ENCODE assay signal across 8 cellular contexts in genomic region chr1:200668514-200669313, GRCh38. TPM values are rescaled to one million over a fixed set of nuclear protein-coding genes. Genes with fewer than 3 reads are reported as not detected.
A peak's percentile ranks its signal among the peaks of the same experiment; 100 is the strongest.
DNase-seq lines count a peak whose midpoint lies in the region; ATAC-seq and TF ChIP-seq lines count a peak whose summit lies in the region.

No MANE protein-coding gene starts in this region.

- H3K27ac ChIP-seq in esophagus squamous epithelium (peak overlapping the region; percentile 97 to 100 (median 98)), psoas muscle (peak overlapping the region; percentile 100)

- TF ChIP-seq CTCF in esophagus squamous epithelium (IDR thresholded peaks at IDR 0.05) (no peak), psoas muscle (IDR thresholded peaks at IDR 0.05) (no peak)

- H3K27me3 ChIP-seq in esophagus squamous epithelium (no peaks in the 10 kb centered on the region), psoas muscle (ENCODE audit: insufficient read depth in 3 of 3, low read length in 2 of 3) (no peaks in the 10 kb centered on the region)

- no peaks in the 10 kb centered on the region for H3K9me3 ChIP-seq in esophagus squamous epithelium
- no peaks in the 10 kb centered on the region for H3K9me3 ChIP-seq in psoas muscle

- TF ChIP-seq POLR2A in esophagus squamous epithelium (IDR thresholded peaks at IDR 0.05) = no peak

- DNase-seq in RKO (ENCODE audit: low spot score) (peak; percentile 39), esophagus squamous epithelium (lab: John Stamatoyannopoulos, UW) (no peak), psoas muscle (no peak), NCI-H1092 treated with DMSO at 0.1 percent for 48 hours (lab: John Stamatoyannopoulos, UW) (no peak), COR-L47 (lab: John Stamatoyannopoulos, UW) (no peak), NCI-H187 treated with DMSO at 0.1 percent for 48 hours (lab: John Stamatoyannopoulos, UW) (no peak)

- intact Hi-C loops in esophagus squamous epithelium (cut with DNase I) = loop anchor here (10.0 kb wide), 1 partner anchor 66 kb away; the partner anchor contains the start of gene CAMSAP2
- intact Hi-C loops in psoas muscle (cut with DNase I) = loop anchor here (2.0 to 5.0 kb wide), 2 partner anchors 48 to 134 kb away; partner anchors contain the start of gene KIF14 (in 1 of the 2)

- WGBS in esophagus squamous epithelium, 2 donors = 30 to 34% methylated on average over 7 of the region's 7 CpGs
- 33 to 40% (median 33%) methylated on average over 7 of the region's 7 CpGs for WGBS in psoas muscle, 3 donors

- H3K4me3 ChIP-seq in GM08714 (ENCODE audit: low read length) (peak overlapping the region; percentile 87), esophagus squamous epithelium (peak overlapping the region; percentile 55 to 98 (median 84)), psoas muscle (peak overlapping the region; percentile 97)

- ATAC-seq in psoas muscle = no peak
- ATAC-seq in GM21576 (IDR thresholded peaks at IDR 0.05; ENCODE audit: unreplicated experiment) = no peak

- H3K4me1 ChIP-seq in esophagus squamous epithelium (peaks cover 13 to 66% (median 24%) of the 10 kb centered on the region in 3 donors), psoas muscle (peaks cover 20% of the 10 kb centered on the region)

- H3K36me3 ChIP-seq in esophagus squamous epithelium = peaks cover 0 to 40% (median 0%) of the 10 kb centered on the region in 3 donors
- H3K36me3 ChIP-seq in psoas muscle (ENCODE audit: insufficient read depth in 1 of 2, low read depth in 1 of 2) = peaks cover 0 to 19% of the 10 kb centered on the region in 2 donors

RNA-seq across cellular contexts. Expression of gene DDX59, which starts 1.0 kb away (rescaled TPM):
- 10 to 100 TPM; 10.2 to 16.8 (median 12.4) TPM for total RNA-seq in esophagus squamous epithelium
- total RNA-seq in psoas muscle = 10 to 100 TPM; 18.1 to 33.7 (median 29.9) TPM
- 10 to 100 TPM; 16.9 to 40.1 (median 30.1) TPM for polyA plus RNA-seq in psoas muscle

RNA-seq across cellular contexts. Expression of gene KIF14, which starts 48.2 kb away (rescaled TPM):
- total RNA-seq in esophagus squamous epithelium = 1 to 10 TPM; 1.5 to 5.8 (median 3.1) TPM
- total RNA-seq in psoas muscle = under 1 TPM; 0.04 to 0.11 (median 0.08) TPM
- polyA plus RNA-seq in psoas muscle = under 1 TPM; 0.01 to 0.06 (median 0.04) TPM
